ENCODE assay signal across 23 cellular contexts in the genomic region with DNA sequence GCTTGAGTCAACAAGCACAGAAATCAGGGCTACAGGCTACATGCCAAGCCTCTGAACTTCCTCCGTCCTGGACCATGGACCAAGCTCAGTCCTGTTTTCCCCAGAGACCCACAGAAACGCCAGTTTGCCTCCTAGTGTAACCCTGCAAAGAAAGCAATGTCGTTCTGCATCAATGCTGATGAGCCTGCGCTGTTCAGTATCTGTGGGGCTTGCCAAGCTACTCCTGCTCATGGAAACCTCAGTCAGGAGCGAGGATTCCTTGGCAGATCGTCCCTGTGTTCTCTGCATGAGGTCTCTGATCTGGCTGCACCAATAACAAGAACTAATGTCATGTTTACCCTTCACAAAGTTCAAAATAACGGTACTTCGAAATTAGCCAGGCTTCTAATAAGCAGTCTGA.
DNase-seq lines count a peak whose midpoint lies in the region; TF ChIP-seq lines count a peak whose summit lies in the region.
"Had no signal": no experiment of that assay in that cellular context is flagged by ENCODE, and none has a peak within 500 bp of the region (broad histone marks: within the 10 kb centered on the region; RNA-seq: fewer than 3 reads in every experiment).

No MANE protein-coding gene starts in this region.

- CTCF ChIA-PET in OCI-LY7 (lab: Charles Lee; ENCODE audit: unreplicated experiment): no interaction called here
- CTCF ChIA-PET in RWPE1 (lab: Yijun Ruan, JAX): no interaction called here

- BruUV-seq in OCI-LY7 (replicated peaks; lab: Mats Ljungman, UMichigan): no TSS peak

- no peaks in the 10 kb centered on the region for H4K20me1 ChIP-seq in OCI-LY7 (ENCODE audit: insufficient read depth, low read length)

- DNase-seq in DMS79 (lab: John Stamatoyannopoulos, UW) (peak; percentile 6), NCI-H446 (lab: John Stamatoyannopoulos, UW) (peak; percentile 83 to 92), renal cortical epithelial cell (ENCODE audit: low read depth) (peak; percentile 6), OCI-LY7 (ENCODE audit: low spot score) (no peak), RWPE1 (ENCODE audit: low spot score) (no peak), NK-92 (lab: John Stamatoyannopoulos, UW; ENCODE audit: unreplicated experiment) (no peak)
- no peak for DNase-seq in activated CD4-positive, alpha-beta T cell treated with anti-CD3 and anti-CD28 coated beads for 1 hour
- DNase-seq: activated CD4-positive, alpha-beta T cell treated with anti-CD3 and anti-CD28 coated beads for 36 hours; activated naive CD4-positive, alpha-beta T cell treated with anti-CD3 and anti-CD28 coated beads, Interleukin-2, amount 50 U/mL, for 16 hours; colonic mucosa; DMS53; effector CD8-positive, alpha-beta T cell; GDM1; glutamatergic neuron; GM23248; HFFc6; Kasumi-1; mesenchymal stem cell; NCI-H1694; NCI-H526; stimulated activated CD4-positive, alpha-beta T cell treated with anti-CD3 and anti-CD28 coated beads, Interleukin-2, amount 100 ng/mL, for 24 hours had no signal

- no peak overlapping the region for H3K4me2 ChIP-seq in OCI-LY7 (ENCODE audit: low read length)

- no peak overlapping the region for H3K4me3 ChIP-seq in OCI-LY7 (ENCODE audit: low read depth, low read length, poor library complexity, severe bottlenecking)
- H3K4me3 ChIP-seq: colonic mucosa, GM23248, vagina had no signal

- H3K27ac ChIP-seq in cingulate gyrus (ENCODE audit: low read depth, low read length) (peak overlapping the region; percentile 33), OCI-LY7 (ENCODE audit: low read depth, low read length, poor library complexity, severe bottlenecking) (no peak overlapping the region), RWPE1 (no peak overlapping the region)
- H3K27ac ChIP-seq: colonic mucosa, GM23248, vagina had no signal

- H2AFZ ChIP-seq in OCI-LY7 (ENCODE audit: low read length): no peak overlapping the region
- H2AFZ ChIP-seq: GM23248 had no signal

- H3K36me3 ChIP-seq in OCI-LY7 (ENCODE audit: insufficient read depth, low read length): no peaks in the 10 kb centered on the region
- H3K36me3 ChIP-seq: colonic mucosa, vagina had no signal

- TF ChIP-seq CTCF in OCI-LY7 (conservative IDR thresholded peaks at IDR 0.05; ENCODE audit: low read length) (no peak), RWPE1 (conservative IDR thresholded peaks at IDR 0.05; ENCODE audit: low read depth) (no peak)

- no peaks in the 10 kb centered on the region for H3K4me1 ChIP-seq in OCI-LY7 (ENCODE audit: insufficient read depth, low read length, poor library complexity, severe bottlenecking)
- H3K4me1 ChIP-seq: colonic mucosa, vagina had no signal

- H3K9me3 ChIP-seq in OCI-LY7 (ENCODE audit: low read length): no peaks in the 10 kb centered on the region
- H3K9me3 ChIP-seq: colonic mucosa, vagina had no signal

- no peaks in the 10 kb centered on the region for H3K79me2 ChIP-seq in OCI-LY7 (ENCODE audit: insufficient read depth, low read depth, low read length)

- no peaks in the 10 kb centered on the region for H3K9me2 ChIP-seq in OCI-LY7 (ENCODE audit: insufficient read depth, low read length)

- intact Hi-C loops in OCI-LY7 (cut with micrococcal nuclease; ENCODE audit: unreplicated experiment): no loop called here

- POLR2A ChIA-PET in OCI-LY7 (lab: Charles Lee): no interaction called here
- POLR2A ChIA-PET in RWPE1 (lab: Yijun Ruan, JAX; ENCODE audit: low non-redundant PET): no interaction called here

Comparison
In these comparisons a context has a peak if more than half of its experiments do, and no peak if none do; other contexts are left out.
1. DNase-seq: peak in DMS79 (single experiment), NCI-H446 (2 of 2) and renal cortical epithelial cell (single experiment); none in OCI-LY7 (single experiment), RWPE1 (single experiment), NK-92 (single experiment) and activated CD4-positive, alpha-beta T cell treated with anti-CD3 and anti-CD28 coated beads for 1 hour (single experiment).